1 cellular context compared by ENCODE assay signal in the genomic region with DNA sequence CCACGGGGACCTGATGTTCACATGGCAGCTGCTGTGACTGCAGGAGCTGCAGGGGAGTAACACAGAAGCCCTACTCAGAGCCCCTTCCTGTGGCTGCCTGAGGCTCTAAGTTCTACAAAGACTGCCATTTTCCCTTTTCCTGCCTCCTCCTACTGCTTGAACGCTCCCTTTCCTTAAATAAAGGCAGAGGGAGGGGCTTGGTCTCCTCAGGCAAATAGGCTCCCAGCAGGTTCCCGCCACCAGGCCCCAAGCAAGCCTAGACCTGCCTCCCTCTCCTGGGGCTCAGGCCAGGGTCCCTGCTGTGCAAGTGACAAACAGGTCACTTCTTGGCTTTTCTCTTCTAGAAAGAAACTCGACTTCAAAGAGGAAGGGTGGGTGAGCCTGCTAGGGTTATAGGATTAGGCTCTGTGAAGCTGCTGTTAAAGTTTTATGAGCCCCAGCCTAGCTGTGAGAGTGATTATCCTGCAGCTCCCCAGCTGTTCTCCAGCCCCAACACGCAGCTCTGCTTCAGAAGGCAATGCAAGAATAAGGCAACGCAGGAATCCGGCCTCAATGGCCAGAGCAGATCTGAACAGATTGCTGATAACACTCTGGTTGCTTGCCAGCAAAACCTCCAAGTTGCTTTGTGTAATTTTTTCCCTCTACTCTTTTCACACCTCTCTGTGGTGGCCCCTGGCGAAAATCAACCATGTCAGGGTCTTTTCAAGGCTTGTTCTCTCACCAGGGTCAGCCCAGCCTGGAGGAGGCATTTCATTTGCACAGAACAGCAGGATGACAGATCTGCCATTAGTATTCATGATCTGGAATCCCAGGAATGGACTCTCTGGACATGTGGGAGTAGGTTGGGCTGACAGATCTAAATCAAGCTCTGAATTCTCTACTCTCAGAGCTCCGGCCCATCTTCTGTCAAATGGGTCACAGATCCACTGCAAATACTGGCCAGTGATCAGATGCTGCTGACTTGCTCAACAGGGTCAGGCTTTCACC.
TF ChIP-seq lines count a peak whose summit lies in the region.

No MANE protein-coding gene starts in this region.

TF ChIP-seq in HEK293, 187 proteins besides CTCF, POLR2A, EP300 and RAD21 (continued from another document and continues in another):
- TF ChIP-seq, protein P1, sequence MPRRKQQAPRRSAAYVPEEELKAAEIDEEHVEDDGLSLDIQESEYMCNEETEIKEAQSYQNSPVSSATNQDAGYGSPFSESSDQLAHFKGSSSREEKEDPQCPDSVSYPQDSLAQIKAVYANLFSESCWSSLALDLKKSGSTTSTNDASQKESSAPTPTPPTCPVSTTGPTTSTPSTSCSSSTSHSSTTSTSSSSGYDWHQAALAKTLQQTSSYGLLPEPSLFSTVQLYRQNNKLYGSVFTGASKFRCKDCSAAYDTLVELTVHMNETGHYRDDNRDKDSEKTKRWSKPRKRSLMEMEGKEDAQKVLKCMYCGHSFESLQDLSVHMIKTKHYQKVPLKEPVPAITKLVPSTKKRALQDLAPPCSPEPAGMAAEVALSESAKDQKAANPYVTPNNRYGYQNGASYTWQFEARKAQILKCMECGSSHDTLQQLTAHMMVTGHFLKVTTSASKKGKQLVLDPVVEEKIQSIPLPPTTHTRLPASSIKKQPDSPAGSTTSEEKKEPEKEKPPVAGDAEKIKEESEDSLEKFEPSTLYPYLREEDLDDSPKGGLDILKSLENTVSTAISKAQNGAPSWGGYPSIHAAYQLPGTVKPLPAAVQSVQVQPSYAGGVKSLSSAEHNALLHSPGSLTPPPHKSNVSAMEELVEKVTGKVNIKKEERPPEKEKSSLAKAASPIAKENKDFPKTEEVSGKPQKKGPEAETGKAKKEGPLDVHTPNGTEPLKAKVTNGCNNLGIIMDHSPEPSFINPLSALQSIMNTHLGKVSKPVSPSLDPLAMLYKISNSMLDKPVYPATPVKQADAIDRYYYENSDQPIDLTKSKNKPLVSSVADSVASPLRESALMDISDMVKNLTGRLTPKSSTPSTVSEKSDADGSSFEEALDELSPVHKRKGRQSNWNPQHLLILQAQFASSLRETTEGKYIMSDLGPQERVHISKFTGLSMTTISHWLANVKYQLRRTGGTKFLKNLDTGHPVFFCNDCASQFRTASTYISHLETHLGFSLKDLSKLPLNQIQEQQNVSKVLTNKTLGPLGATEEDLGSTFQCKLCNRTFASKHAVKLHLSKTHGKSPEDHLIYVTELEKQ (tag by site-specific recombination; IDR thresholded peaks at IDR 0.05; ENCODE audit: borderline replicate concordance) = peak; percentile 63; the same call in 1 of the 2 replicates
- TF ChIP-seq ZNF174 (tag by site-specific recombination; IDR thresholded peaks at IDR 0.05) (no peak), GFI1B (tag by site-specific recombination; IDR thresholded peaks at IDR 0.05) (peak; percentile 61; the same call in 1 of the 2 replicates), PRDM1 (tag by site-specific recombination; IDR thresholded peaks at IDR 0.05) (no peak), ZNF391 (tag by site-specific recombination; IDR thresholded peaks at IDR 0.05; ENCODE audit: borderline replicate concordance, low read depth) (no peak), SP3 (tag by site-specific recombination; IDR thresholded peaks at IDR 0.05) (no peak), ZNF521 (tag by site-specific recombination; IDR thresholded peaks at IDR 0.05) (no peak), ZSCAN23 (tag by site-specific recombination; IDR thresholded peaks at IDR 0.05) (no peak), ZSCAN30 (tag by site-specific recombination; IDR thresholded peaks at IDR 0.05) (peak; percentile 99), ZNF10 (tag by site-specific recombination; IDR thresholded peaks at IDR 0.05) (no peak), ZNF473 (tag by site-specific recombination; IDR thresholded peaks at IDR 0.05) (no peak), ZNF426 (tag by site-specific recombination; IDR thresholded peaks at IDR 0.05) (no peak), GLIS2 (tag by site-specific recombination; IDR thresholded peaks at IDR 0.05) (peak; percentile 56), ZNF132 (tag by site-specific recombination; IDR thresholded peaks at IDR 0.05; ENCODE audit: borderline replicate concordance) (no peak), MZF1 (tag by site-specific recombination; IDR thresholded peaks at IDR 0.05; ENCODE audit: borderline replicate concordance) (peak; percentile 95), TCF7L2 (IDR thresholded peaks at IDR 0.05; ENCODE audit: borderline replicate concordance, low read depth, low read length) (peak; percentile 96), ZNF677 (tag by site-specific recombination; IDR thresholded peaks at IDR 0.05) (no peak; the same call in 1 of the 2 replicates), ZNF670 (tag by site-specific recombination; IDR thresholded peaks at IDR 0.05; ENCODE audit: low read depth) (no peak), ZNF302 (tag by site-specific recombination; IDR thresholded peaks at IDR 0.05; ENCODE audit: low read depth) (no peak; the same call in 1 of the 2 replicates), ZNF785 (tag by site-specific recombination; IDR thresholded peaks at IDR 0.05) (no peak), ZBTB1 (tag by site-specific recombination; IDR thresholded peaks at IDR 0.05) (no peak; the same call in 1 of the 2 replicates), ZNF530 (tag by site-specific recombination; IDR thresholded peaks at IDR 0.05; ENCODE audit: low read depth) (no peak), KLF16 (tag by site-specific recombination; IDR thresholded peaks at IDR 0.05) (no peak), MEIS1 (CRISPR knock-in tag; IDR thresholded peaks at IDR 0.05; ENCODE audit: borderline replicate concordance) (no peak)
- TF ChIP-seq, protein P2, sequence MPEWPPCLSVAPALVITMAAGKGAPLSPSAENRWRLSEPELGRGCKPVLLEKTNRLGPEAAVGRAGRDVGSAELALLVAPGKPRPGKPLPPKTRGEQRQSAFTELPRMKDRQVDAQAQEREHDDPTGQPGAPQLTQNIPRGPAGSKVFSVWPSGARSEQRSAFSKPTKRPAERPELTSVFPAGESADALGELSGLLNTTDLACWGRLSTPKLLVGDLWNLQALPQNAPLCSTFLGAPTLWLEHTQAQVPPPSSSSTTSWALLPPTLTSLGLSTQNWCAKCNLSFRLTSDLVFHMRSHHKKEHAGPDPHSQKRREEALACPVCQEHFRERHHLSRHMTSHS (tag by site-specific recombination; IDR thresholded peaks at IDR 0.05) = peak; percentile 91
- TF ChIP-seq, protein P3, sequence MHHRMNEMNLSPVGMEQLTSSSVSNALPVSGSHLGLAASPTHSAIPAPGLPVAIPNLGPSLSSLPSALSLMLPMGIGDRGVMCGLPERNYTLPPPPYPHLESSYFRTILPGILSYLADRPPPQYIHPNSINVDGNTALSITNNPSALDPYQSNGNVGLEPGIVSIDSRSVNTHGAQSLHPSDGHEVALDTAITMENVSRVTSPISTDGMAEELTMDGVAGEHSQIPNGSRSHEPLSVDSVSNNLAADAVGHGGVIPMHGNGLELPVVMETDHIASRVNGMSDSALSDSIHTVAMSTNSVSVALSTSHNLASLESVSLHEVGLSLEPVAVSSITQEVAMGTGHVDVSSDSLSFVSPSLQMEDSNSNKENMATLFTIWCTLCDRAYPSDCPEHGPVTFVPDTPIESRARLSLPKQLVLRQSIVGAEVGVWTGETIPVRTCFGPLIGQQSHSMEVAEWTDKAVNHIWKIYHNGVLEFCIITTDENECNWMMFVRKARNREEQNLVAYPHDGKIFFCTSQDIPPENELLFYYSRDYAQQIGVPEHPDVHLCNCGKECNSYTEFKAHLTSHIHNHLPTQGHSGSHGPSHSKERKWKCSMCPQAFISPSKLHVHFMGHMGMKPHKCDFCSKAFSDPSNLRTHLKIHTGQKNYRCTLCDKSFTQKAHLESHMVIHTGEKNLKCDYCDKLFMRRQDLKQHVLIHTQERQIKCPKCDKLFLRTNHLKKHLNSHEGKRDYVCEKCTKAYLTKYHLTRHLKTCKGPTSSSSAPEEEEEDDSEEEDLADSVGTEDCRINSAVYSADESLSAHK (tag by site-specific recombination; IDR thresholded peaks at IDR 0.05) = peak; percentile 96
- TF ChIP-seq, protein P4, sequence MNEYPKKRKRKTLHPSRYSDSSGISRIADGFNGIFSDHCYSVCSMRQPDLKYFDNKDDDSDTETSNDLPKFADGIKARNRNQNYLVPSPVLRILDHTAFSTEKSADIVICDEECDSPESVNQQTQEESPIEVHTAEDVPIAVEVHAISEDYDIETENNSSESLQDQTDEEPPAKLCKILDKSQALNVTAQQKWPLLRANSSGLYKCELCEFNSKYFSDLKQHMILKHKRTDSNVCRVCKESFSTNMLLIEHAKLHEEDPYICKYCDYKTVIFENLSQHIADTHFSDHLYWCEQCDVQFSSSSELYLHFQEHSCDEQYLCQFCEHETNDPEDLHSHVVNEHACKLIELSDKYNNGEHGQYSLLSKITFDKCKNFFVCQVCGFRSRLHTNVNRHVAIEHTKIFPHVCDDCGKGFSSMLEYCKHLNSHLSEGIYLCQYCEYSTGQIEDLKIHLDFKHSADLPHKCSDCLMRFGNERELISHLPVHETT (tag by site-specific recombination; IDR thresholded peaks at IDR 0.05) = no peak
- TF ChIP-seq, protein P5, sequence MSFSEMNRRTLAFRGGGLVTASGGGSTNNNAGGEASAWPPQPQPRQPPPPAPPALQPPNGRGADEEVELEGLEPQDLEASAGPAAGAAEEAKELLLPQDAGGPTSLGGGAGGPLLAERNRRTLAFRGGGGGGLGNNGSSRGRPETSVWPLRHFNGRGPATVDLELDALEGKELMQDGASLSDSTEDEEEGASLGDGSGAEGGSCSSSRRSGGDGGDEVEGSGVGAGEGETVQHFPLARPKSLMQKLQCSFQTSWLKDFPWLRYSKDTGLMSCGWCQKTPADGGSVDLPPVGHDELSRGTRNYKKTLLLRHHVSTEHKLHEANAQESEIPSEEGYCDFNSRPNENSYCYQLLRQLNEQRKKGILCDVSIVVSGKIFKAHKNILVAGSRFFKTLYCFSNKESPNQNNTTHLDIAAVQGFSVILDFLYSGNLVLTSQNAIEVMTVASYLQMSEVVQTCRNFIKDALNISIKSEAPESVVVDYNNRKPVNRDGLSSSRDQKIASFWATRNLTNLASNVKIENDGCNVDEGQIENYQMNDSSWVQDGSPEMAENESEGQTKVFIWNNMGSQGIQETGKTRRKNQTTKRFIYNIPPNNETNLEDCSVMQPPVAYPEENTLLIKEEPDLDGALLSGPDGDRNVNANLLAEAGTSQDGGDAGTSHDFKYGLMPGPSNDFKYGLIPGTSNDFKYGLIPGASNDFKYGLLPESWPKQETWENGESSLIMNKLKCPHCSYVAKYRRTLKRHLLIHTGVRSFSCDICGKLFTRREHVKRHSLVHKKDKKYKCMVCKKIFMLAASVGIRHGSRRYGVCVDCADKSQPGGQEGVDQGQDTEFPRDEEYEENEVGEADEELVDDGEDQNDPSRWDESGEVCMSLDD (tag by site-specific recombination; IDR thresholded peaks at IDR 0.05) = peak; percentile 53; the same call in 1 of the 2 replicates
- TF ChIP-seq, protein P6, sequence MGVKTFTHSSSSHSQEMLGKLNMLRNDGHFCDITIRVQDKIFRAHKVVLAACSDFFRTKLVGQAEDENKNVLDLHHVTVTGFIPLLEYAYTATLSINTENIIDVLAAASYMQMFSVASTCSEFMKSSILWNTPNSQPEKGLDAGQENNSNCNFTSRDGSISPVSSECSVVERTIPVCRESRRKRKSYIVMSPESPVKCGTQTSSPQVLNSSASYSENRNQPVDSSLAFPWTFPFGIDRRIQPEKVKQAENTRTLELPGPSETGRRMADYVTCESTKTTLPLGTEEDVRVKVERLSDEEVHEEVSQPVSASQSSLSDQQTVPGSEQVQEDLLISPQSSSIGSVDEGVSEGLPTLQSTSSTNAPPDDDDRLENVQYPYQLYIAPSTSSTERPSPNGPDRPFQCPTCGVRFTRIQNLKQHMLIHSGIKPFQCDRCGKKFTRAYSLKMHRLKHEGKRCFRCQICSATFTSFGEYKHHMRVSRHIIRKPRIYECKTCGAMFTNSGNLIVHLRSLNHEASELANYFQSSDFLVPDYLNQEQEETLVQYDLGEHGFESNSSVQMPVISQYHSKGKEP (tag by site-specific recombination; IDR thresholded peaks at IDR 0.05) = peak; percentile 97
- TF ChIP-seq, protein P7, sequence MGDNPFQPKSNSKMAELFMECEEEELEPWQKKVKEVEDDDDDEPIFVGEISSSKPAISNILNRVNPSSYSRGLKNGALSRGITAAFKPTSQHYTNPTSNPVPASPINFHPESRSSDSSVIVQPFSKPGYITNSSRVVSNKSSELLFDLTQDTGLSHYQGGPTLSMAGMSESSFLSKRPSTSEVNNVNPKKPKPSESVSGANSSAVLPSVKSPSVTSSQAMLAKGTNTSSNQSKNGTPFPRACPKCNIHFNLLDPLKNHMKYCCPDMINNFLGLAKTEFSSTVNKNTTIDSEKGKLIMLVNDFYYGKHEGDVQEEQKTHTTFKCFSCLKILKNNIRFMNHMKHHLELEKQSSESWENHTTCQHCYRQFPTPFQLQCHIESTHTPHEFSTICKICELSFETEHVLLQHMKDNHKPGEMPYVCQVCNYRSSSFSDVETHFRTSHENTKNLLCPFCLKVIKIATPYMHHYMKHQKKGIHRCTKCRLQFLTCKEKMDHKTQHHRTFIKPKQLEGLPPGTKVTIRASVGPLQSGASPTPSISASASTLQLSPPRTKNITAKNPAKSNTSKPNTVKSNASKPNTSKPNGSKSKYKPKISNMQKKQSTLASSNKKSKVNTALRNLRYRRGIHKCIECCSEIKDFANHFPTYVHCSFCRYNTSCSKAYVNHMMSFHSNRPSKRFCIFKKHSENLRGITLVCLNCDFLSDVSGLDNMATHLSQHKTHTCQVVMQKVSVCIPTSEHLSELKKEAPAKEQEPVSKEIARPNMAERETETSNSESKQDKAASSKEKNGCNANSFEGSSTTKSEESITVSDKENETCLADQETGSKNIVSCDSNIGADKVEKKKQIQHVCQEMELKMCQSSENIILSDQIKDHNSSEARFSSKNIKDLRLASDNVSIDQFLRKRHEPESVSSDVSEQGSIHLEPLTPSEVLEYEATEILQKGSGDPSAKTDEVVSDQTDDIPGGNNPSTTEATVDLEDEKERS (tag by site-specific recombination; IDR thresholded peaks at IDR 0.05) = no peak
- TF ChIP-seq, protein P8, sequence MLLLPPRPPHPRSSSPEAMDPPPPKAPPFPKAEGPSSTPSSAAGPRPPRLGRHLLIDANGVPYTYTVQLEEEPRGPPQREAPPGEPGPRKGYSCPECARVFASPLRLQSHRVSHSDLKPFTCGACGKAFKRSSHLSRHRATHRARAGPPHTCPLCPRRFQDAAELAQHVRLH (tag by site-specific recombination; IDR thresholded peaks at IDR 0.05) = peak; percentile 92
- TF ChIP-seq, protein P9, sequence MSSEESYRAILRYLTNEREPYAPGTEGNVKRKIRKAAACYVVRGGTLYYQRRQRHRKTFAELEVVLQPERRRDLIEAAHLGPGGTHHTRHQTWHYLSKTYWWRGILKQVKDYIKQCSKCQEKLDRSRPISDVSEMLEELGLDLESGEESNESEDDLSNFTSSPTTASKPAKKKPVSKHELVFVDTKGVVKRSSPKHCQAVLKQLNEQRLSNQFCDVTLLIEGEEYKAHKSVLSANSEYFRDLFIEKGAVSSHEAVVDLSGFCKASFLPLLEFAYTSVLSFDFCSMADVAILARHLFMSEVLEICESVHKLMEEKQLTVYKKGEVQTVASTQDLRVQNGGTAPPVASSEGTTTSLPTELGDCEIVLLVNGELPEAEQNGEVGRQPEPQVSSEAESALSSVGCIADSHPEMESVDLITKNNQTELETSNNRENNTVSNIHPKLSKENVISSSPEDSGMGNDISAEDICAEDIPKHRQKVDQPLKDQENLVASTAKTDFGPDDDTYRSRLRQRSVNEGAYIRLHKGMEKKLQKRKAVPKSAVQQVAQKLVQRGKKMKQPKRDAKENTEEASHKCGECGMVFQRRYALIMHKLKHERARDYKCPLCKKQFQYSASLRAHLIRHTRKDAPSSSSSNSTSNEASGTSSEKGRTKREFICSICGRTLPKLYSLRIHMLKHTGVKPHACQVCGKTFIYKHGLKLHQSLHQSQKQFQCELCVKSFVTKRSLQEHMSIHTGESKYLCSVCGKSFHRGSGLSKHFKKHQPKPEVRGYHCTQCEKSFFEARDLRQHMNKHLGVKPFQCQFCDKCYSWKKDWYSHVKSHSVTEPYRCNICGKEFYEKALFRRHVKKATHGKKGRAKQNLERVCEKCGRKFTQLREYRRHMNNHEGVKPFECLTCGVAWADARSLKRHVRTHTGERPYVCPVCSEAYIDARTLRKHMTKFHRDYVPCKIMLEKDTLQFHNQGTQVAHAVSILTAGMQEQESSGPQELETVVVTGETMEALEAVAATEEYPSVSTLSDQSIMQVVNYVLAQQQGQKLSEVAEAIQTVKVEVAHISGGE (tag by site-specific recombination; conservative IDR thresholded peaks at IDR 0.05; ENCODE audit: low read depth) = no peak
